1 cellular context compared by ENCODE assay signal in genomic region chr14:25095784-25096390, GRCh38.
TF ChIP-seq lines count a peak whose summit lies in the region.

No MANE protein-coding gene starts in this region.

TF ChIP-seq in IMR-90, 13 proteins besides CTCF, POLR2A, EP300 and RAD21 (continued from another document):
- TF ChIP-seq ELK1 (IDR thresholded peaks at IDR 0.05; ENCODE audit: borderline replicate concordance, low read depth, low read length) (no peak), MXI1 (IDR thresholded peaks at IDR 0.05; ENCODE audit: borderline replicate concordance, low read depth, low read length) (no peak), CEBPB (IDR thresholded peaks at IDR 0.05; ENCODE audit: low read depth, low read length) (no peak), SMC3 (IDR thresholded peaks at IDR 0.05; ENCODE audit: low read depth, low read length) (no peak), BHLHE40 (IDR thresholded peaks at IDR 0.05; ENCODE audit: low read depth, low read length) (no peak)
